Comparison of ENCODE assay signal across 15 cellular contexts in the genomic region with DNA sequence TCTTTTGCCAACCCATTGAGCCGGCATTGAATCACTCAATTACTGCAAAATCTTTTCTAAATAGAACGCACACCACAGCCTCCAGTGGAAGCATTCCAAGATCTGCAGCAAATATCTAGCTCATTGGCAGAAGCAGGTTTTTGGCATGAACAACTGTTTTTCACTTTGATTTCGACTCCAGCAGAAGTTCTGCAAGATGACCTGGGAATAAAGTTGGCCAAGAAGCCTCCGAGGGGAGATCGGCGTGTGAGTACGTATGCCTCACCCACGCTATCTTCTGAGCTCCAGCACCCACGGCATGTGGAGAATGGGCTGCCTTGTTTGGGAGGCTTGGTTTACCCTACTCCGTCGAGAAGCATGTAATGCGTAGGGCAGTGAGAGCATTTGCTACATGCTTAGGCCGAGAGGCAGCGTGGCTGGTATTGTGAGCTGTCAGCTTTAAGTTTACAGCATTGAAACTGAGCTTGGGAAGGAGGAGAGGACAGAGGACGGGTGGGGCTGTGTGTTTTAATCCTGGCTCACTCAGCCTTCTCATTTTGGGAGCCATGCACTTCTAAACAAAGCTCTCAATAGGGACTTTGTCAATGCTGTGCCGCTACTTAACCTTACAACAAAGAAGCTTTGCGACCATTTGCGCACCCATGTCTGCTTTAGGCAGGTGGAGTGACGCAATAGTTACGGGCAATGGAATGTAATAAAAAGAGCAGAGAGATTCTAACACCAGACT. TPM values are rescaled to one million over a fixed set of nuclear protein-coding genes. Genes with fewer than 3 reads are reported as not detected.
DNase-seq lines count a peak whose midpoint lies in the region; ATAC-seq, FAIRE-seq and TF ChIP-seq lines count a peak whose summit lies in the region.
"Had no signal": no experiment of that assay in that cellular context is flagged by ENCODE, and none has a peak within 500 bp of the region (broad histone marks: within the 10 kb centered on the region; RNA-seq: fewer than 3 reads in every experiment).

No MANE protein-coding gene starts in this region.

- TF ChIP-seq POLR2A in esophagus squamous epithelium (IDR thresholded peaks at IDR 0.05) (no peak), GM12891 (IDR thresholded peaks at IDR 0.05; ENCODE audit: low read depth, low read length) (no peak)

- H3K9me3 ChIP-seq in NT2/D1 (ENCODE audit: insufficient read depth, low read length) (no peaks in the 10 kb centered on the region), esophagus squamous epithelium (no peaks in the 10 kb centered on the region), osteoblast (ENCODE audit: low read depth, low read length) (no peaks in the 10 kb centered on the region)

- WGBS in esophagus squamous epithelium, 2 donors = 25 to 36% methylated on average over 20 of the region's 20 CpGs

- H3K27ac ChIP-seq in esophagus squamous epithelium (peak overlapping the region; percentile 92 to 95 (median 94)), osteoblast (ENCODE audit: low read depth, low read length) (no peak overlapping the region)
- H3K27ac ChIP-seq: C4-2B had no signal

- H3K9ac ChIP-seq in NT2/D1 (ENCODE audit: insufficient read length, low read depth) = peak overlapping the region; percentile 42

- CTCF ChIA-PET in AG04449 (lab: Yijun Ruan, JAX) = interaction anchor here (0.8 to 1.3 kb wide), 2 partner anchors 14 to 105 kb away, joined by 3 to 4 read pairs; no protein-coding TSS in a partner anchor

- H3K4me3 ChIP-seq in AG04449 (ENCODE audit: low read depth, low read length) (no peak overlapping the region; the same call in 1 of the 2 replicates), NT2/D1 (ENCODE audit: insufficient read length, low read depth) (no peak overlapping the region), esophagus squamous epithelium (peak overlapping the region in 3 of 4 donors; percentile 28 to 42 (median 31)), osteoblast (ENCODE audit: insufficient read depth, low read length) (peak overlapping the region; percentile 26)

- peaks cover 6% of the 10 kb centered on the region for H3K4me1 ChIP-seq in NT2/D1 (ENCODE audit: insufficient read depth, insufficient read length)
- peaks cover 49 to 82% (median 56%) of the 10 kb centered on the region in 3 donors for H3K4me1 ChIP-seq in esophagus squamous epithelium
- H3K4me1 ChIP-seq in osteoblast (ENCODE audit: insufficient read depth, low read length) = peaks cover 22% of the 10 kb centered on the region

- FAIRE-seq in GM12891 (lab: Jason Lieb, UNC) = no peak

- TF ChIP-seq CTCF in AG04449 (IDR thresholded peaks at IDR 0.05; ENCODE audit: insufficient read depth, low read length, missing control alignments) = no peak
- TF ChIP-seq CTCF in esophagus squamous epithelium (IDR thresholded peaks at IDR 0.05) = no peak
- no peak for TF ChIP-seq CTCF in osteoblast (IDR thresholded peaks at IDR 0.05; ENCODE audit: extremely low read depth, low read depth, low read length)

- no peaks in the 10 kb centered on the region for H3K36me3 ChIP-seq in NT2/D1 (ENCODE audit: insufficient read depth, insufficient read length, low read length)
- H3K36me3 ChIP-seq in esophagus squamous epithelium = no peaks in the 10 kb centered on the region
- no peaks in the 10 kb centered on the region for H3K36me3 ChIP-seq in osteoblast (ENCODE audit: insufficient read depth, low read length)

- H3K27me3 ChIP-seq in NT2/D1 (ENCODE audit: insufficient read depth, insufficient read length) (no peaks in the 10 kb centered on the region), esophagus squamous epithelium (no peaks in the 10 kb centered on the region), osteoblast (ENCODE audit: insufficient read depth, low read length) (peaks cover 2% of the 10 kb centered on the region)

- no peaks in the 10 kb centered on the region for H3K79me2 ChIP-seq in osteoblast (ENCODE audit: insufficient read depth, low read length)

- H2AFZ ChIP-seq in osteoblast (ENCODE audit: low read length) = peak overlapping the region; percentile 23

- H4K20me1 ChIP-seq in osteoblast (ENCODE audit: insufficient read depth, low read length) = no peaks in the 10 kb centered on the region

- POLR2A ChIA-PET in AG04449 (lab: Yijun Ruan, JAX) = no interaction called here

- H3K4me2 ChIP-seq in osteoblast (ENCODE audit: insufficient read depth, low read length) = peak overlapping the region; percentile 68

- intact Hi-C loops in esophagus squamous epithelium (cut with DNase I) = no loop called here
- intact Hi-C loops in left colon (cut with DNase I, micrococcal nuclease) = no loop called here

- ATAC-seq in left colon = no peak
- ATAC-seq: T-helper 17 cell had no signal

- DNase-seq in AG04449 (ENCODE audit: low read depth, low spot score) = peak; percentile 12
- no peak for DNase-seq in NT2/D1 (ENCODE audit: low read depth, low spot score)
- no peak for DNase-seq in esophagus squamous epithelium (lab: John Stamatoyannopoulos, UW)
- DNase-seq in osteoblast (ENCODE audit: insufficient read length, low spot score, missing footprints) = peak; percentile 83
- no peak for DNase-seq in left colon
- DNase-seq in DMS 273 treated with DMSO at 0.1 percent for 48 hours (lab: John Stamatoyannopoulos, UW) = no peak
- DNase-seq in foreskin melanocyte = no peak
- no peak for DNase-seq in GM12891 (ENCODE audit: insufficient read length, low spot score)
- DNase-seq: activated CD8-positive, alpha-beta memory T cell treated with anti-CD3 and anti-CD28 coated beads for 24 hours; NCI-H524 treated with DMSO at 0.1 percent for 48 hours; T-helper 17 cell had no signal

TF ChIP-seq in GM12891, 5 proteins besides CTCF, POLR2A, EP300 and RAD21:
- TF ChIP-seq PAX5 (IDR thresholded peaks at IDR 0.05; ENCODE audit: insufficient read depth, low read length, severe bottlenecking) (no peak), POU2F2 (IDR thresholded peaks at IDR 0.05; ENCODE audit: low read depth, low read length) (no peak), POLR2AphosphoS5 (IDR thresholded peaks at IDR 0.05; ENCODE audit: low read depth, low read length) (no peak), TAF1 (IDR thresholded peaks at IDR 0.05; ENCODE audit: low read depth, low read length) (no peak), SPI1 (IDR thresholded peaks at IDR 0.05; ENCODE audit: low read depth, low read length) (no peak)
TF ChIP-seq in GM12891: peak in this region for 0.

RNA-seq across cellular contexts. Expression of a gene that starts 10.5 kb away (rescaled TPM):
- total RNA-seq in esophagus squamous epithelium (under 1 TPM in 1 of 4 donors, not detected in 3; 0.04 TPM), osteoblast (not detected in 2 replicates), left colon (not detected)
- 0.01 TPM for polyA plus RNA-seq in GM12891 (2012; ENCODE audit: low read depth, missing spikeins)
- total RNA-seq: chondrocyte, pulmonary artery endothelial cell, T-helper 17 cell had no signal
- polyA plus RNA-seq: IgD-negative memory B cell had no signal

RNA-seq across cellular contexts. Expression of a gene that starts 51.4 kb away (rescaled TPM):
- total RNA-seq in esophagus squamous epithelium (10 to 100 TPM; 39.7 to 85.3 (median 46.5) TPM), osteoblast (124 and 136 TPM in 2 replicates), left colon (1 to 10 TPM; 3.5 to 7.3 TPM)
- polyA plus RNA-seq in GM12891 (2012; ENCODE audit: low read depth, missing spikeins) = 11.3 TPM

Comparison
In these comparisons a context has a peak if more than half of its experiments do, and no peak if none do; other contexts are left out.
1. DNase-seq: peak in AG04449 (single experiment) and osteoblast (single experiment); none in NT2/D1 (single experiment), esophagus squamous epithelium (single experiment), left colon (0 of 2), DMS 273 treated with DMSO at 0.1 percent for 48 hours (single experiment), foreskin melanocyte (single experiment) and GM12891 (single experiment).
2. H3K4me3 ChIP-seq: peak in esophagus squamous epithelium (3 of 4) and osteoblast (single experiment); none in AG04449 (single experiment) and NT2/D1 (single experiment).
3. RNA of a gene that starts 51.4 kb away (total RNA-seq): 124 to 136 TPM in osteoblast and 39.7 to 85.3 TPM in esophagus squamous epithelium; 3.5 to 7.3 TPM in left colon; every median in the first group is over 4 times any median in the second.